1 cellular context compared by ENCODE assay signal in genomic region chr9:120885968-120886367, GRCh38.
TF ChIP-seq lines count a peak whose summit lies in the region.

No MANE protein-coding gene starts in this region.

TF ChIP-seq in GM23338, 12 proteins besides CTCF, POLR2A, EP300 and RAD21 (continued from another document):
- TF ChIP-seq, protein P1, sequence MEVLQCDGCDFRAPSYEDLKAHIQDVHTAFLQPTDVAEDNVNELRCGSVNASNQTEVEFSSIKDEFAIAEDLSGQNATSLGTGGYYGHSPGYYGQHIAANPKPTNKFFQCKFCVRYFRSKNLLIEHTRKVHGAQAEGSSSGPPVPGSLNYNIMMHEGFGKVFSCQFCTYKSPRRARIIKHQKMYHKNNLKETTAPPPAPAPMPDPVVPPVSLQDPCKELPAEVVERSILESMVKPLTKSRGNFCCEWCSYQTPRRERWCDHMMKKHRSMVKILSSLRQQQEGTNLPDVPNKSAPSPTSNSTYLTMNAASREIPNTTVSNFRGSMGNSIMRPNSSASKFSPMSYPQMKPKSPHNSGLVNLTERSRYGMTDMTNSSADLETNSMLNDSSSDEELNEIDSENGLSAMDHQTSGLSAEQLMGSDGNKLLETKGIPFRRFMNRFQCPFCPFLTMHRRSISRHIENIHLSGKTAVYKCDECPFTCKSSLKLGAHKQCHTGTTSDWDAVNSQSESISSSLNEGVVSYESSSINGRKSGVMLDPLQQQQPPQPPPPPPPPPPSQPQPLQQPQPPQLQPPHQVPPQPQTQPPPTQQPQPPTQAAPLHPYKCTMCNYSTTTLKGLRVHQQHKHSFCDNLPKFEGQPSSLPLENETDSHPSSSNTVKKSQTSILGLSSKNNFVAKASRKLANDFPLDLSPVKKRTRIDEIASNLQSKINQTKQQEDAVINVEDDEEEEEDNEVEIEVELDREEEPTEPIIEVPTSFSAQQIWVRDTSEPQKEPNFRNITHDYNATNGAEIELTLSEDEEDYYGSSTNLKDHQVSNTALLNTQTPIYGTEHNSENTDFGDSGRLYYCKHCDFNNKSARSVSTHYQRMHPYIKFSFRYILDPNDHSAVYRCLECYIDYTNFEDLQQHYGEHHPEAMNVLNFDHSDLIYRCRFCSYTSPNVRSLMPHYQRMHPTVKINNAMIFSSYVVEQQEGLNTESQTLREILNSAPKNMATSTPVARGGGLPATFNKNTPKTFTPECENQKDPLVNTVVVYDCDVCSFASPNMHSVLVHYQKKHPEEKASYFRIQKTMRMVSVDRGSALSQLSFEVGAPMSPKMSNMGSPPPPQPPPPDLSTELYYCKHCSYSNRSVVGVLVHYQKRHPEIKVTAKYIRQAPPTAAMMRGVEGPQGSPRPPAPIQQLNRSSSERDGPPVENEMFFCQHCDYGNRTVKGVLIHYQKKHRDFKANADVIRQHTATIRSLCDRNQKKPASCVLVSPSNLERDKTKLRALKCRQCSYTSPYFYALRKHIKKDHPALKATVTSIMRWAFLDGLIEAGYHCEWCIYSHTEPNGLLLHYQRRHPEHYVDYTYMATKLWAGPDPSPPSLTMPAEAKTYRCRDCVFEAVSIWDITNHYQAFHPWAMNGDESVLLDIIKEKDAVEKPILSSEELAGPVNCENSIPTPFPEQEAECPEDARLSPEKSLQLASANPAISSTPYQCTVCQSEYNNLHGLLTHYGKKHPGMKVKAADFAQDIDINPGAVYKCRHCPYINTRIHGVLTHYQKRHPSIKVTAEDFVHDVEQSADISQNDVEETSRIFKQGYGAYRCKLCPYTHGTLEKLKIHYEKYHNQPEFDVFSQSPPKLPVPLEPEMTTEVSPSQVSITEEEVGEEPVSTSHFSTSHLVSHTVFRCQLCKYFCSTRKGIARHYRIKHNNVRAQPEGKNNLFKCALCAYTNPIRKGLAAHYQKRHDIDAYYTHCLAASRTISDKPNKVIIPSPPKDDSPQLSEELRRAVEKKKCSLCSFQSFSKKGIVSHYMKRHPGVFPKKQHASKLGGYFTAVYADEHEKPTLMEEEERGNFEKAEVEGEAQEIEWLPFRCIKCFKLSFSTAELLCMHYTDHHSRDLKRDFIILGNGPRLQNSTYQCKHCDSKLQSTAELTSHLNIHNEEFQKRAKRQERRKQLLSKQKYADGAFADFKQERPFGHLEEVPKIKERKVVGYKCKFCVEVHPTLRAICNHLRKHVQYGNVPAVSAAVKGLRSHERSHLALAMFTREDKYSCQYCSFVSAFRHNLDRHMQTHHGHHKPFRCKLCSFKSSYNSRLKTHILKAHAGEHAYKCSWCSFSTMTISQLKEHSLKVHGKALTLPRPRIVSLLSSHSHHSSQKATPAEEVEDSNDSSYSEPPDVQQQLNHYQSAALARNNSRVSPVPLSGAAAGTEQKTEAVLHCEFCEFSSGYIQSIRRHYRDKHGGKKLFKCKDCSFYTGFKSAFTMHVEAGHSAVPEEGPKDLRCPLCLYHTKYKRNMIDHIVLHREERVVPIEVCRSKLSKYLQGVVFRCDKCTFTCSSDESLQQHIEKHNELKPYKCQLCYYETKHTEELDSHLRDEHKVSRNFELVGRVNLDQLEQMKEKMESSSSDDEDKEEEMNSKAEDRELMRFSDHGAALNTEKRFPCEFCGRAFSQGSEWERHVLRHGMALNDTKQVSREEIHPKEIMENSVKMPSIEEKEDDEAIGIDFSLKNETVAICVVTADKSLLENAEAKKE (CRISPR knock-in tag; IDR thresholded peaks at IDR 0.05): no peak
